14 cellular contexts compared by ENCODE assay signal in genomic region chr18:60809937-60810336, GRCh38.
DNase-seq lines count a peak whose midpoint lies in the region; ATAC-seq and TF ChIP-seq lines count a peak whose summit lies in the region.
"Had no signal": no experiment of that assay in that cellular context is flagged by ENCODE, and none has a peak within 500 bp of the region (broad histone marks: within the 10 kb centered on the region; RNA-seq: fewer than 3 reads in every experiment).

No MANE protein-coding gene starts in this region.

- no peaks in the 10 kb centered on the region for H3K36me3 Mint-ChIP-seq in MCF 10A (ENCODE audit: insufficient read depth, unreplicated experiment)
- H3K36me3 Mint-ChIP-seq: IgD-negative memory B cell had no signal

- TF ChIP-seq POLR2A in breast epithelium (IDR thresholded peaks at IDR 0.05) = no peak

- no peak overlapping the region for H3K27ac ChIP-seq in breast epithelium
- H3K27ac ChIP-seq: RWPE1 had no signal

- no TSS peak for BruUV-seq in MCF 10A (replicated peaks; lab: Mats Ljungman, UMichigan)

- ATAC-seq in HG03175 (IDR thresholded peaks at IDR 0.05; ENCODE audit: unreplicated experiment) (no peak), HG03432 (IDR thresholded peaks at IDR 0.05; ENCODE audit: unreplicated experiment) (no peak)
- ATAC-seq: T-helper 17 cell had no signal

- H3K4me3 Mint-ChIP-seq in MCF 10A (ENCODE audit: unreplicated experiment) = no peak overlapping the region
- H3K4me3 Mint-ChIP-seq: IgD-negative memory B cell, T-helper 17 cell had no signal

- intact Hi-C loops in MCF 10A (cut with micrococcal nuclease) = loop anchor here (2.0 to 5.0 kb wide), 5 partner anchors 125 to 512 kb away; no protein-coding TSS in a partner anchor
- intact Hi-C loops in breast epithelium (cut with DNase I; ENCODE audit: low total_unique reads) = no loop called here

- no peaks in the 10 kb centered on the region for H3K27me3 ChIP-seq in breast epithelium

- POLR2A ChIA-PET in MCF 10A (lab: Yijun Ruan, JAX) = interaction anchor here (0.6 to 3.3 kb wide), 8 partner anchors 14 to 693 kb away, joined by 3 to 15 read pairs (median 3); no protein-coding TSS in a partner anchor

- peaks cover 18% of the 10 kb centered on the region for H3K27me3 Mint-ChIP-seq in MCF 10A (ENCODE audit: insufficient read depth, unreplicated experiment)
- H3K27me3 Mint-ChIP-seq: IgD-negative memory B cell, T-helper 17 cell had no signal

- no peaks in the 10 kb centered on the region for H3K9me3 Mint-ChIP-seq in MCF 10A (ENCODE audit: unreplicated experiment)

- CTCF ChIA-PET in MCF 10A (lab: Yijun Ruan, JAX) = interaction anchor here (0.5 to 6.3 kb wide), 14 partner anchors 9 to 693 kb away, joined by 3 to 101 read pairs (median 4); no protein-coding TSS in a partner anchor

- no peak overlapping the region for H3K4me3 ChIP-seq in breast epithelium

- no peaks in the 10 kb centered on the region for H3K36me3 ChIP-seq in breast epithelium

- TF ChIP-seq CTCF in MCF 10A (IDR thresholded peaks at IDR 0.05; ENCODE audit: unreplicated experiment) = no peak
- TF ChIP-seq CTCF in breast epithelium (IDR thresholded peaks at IDR 0.05) = no peak

- no peak overlapping the region for H3K27ac Mint-ChIP-seq in MCF 10A (ENCODE audit: low read depth, unreplicated experiment)
- H3K27ac Mint-ChIP-seq: IgD-negative memory B cell, T-helper 17 cell had no signal

- H3K4me1 ChIP-seq in breast epithelium = no peaks in the 10 kb centered on the region

- H3K4me1 Mint-ChIP-seq in MCF 10A (ENCODE audit: insufficient read depth, unreplicated experiment) = peaks cover 16% of the 10 kb centered on the region
- H3K4me1 Mint-ChIP-seq: IgD-negative memory B cell, T-helper 17 cell had no signal

- DNase-seq in MCF 10A (ENCODE audit: unreplicated experiment) (peak; percentile 29), breast epithelium (ENCODE audit: low spot score in 2 of 2) (no peak), NCI-H2081 treated with DMSO at 0.1 percent for 48 hours (lab: John Stamatoyannopoulos, UW) (peak; percentile 15), cerebellum (ENCODE audit: low spot score) (peak; percentile 11)
- no peak for DNase-seq in stimulated activated CD4-positive, alpha-beta T cell treated with anti-CD3 and anti-CD28 coated beads, Interleukin-15, amount 100 ng/mL, for 24 hours
- DNase-seq: DMS79, H7, NCI-H1436, NCI-H524 treated with DMSO at 0.1 percent for 48 hours, T-helper 17 cell had no signal

- no peaks in the 10 kb centered on the region for H3K9me3 ChIP-seq in breast epithelium

Comparison
In these comparisons a context has a peak if more than half of its experiments do, and no peak if none do; other contexts are left out.
1. DNase-seq: peak in MCF 10A (single experiment), NCI-H2081 treated with DMSO at 0.1 percent for 48 hours (single experiment) and cerebellum (single experiment); none in breast epithelium (0 of 2) and stimulated activated CD4-positive, alpha-beta T cell treated with anti-CD3 and anti-CD28 coated beads, Interleukin-15, amount 100 ng/mL, for 24 hours (single experiment).